ENCODE assay signal across 16 cellular contexts in the genomic region with DNA sequence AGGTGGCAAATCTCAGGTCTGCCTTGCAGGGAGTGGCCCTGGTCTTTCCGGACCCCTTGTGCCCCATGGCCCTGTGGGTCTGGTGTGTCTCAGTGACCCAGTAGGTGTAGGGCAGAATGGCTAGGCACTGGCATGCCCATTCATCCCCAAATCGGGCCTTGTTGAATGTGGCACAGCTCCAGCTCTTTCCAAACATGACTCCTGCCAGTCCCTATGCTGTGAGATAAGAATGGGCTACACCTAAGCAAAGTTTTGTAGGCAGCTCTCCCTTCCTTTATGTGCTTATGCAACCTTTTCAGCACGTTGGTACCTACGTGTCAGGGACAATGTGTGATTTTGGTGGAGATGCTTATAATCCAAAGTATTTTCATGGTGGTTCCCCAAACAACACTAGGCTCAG. TPM values are rescaled to one million over a fixed set of nuclear protein-coding genes. Genes with fewer than 3 reads are reported as not detected.
DNase-seq lines count a peak whose midpoint lies in the region; ATAC-seq and TF ChIP-seq lines count a peak whose summit lies in the region.
"Had no signal": no experiment of that assay in that cellular context is flagged by ENCODE, and none has a peak within 500 bp of the region (broad histone marks: within the 10 kb centered on the region; RNA-seq: fewer than 3 reads in every experiment).

No MANE protein-coding gene starts in this region.

- ATAC-seq in mucosa of descending colon (peak; percentile 60), GM21737 (IDR thresholded peaks at IDR 0.05; ENCODE audit: unreplicated experiment) (no peak)
- no peak for ATAC-seq in CD4-positive, alpha-beta T cell (ENCODE audit: poor library complexity)
- no peak for ATAC-seq in stimulated activated naive CD8-positive, alpha-beta T cell treated with anti-CD3 and anti-CD28 coated beads, Interleukin-15, amount 100 ng/mL, for 72 hours
- ATAC-seq: stimulated activated naive CD8-positive, alpha-beta T cell treated with anti-CD3 and anti-CD28 coated beads, Interleukin-15, Interleukin-2, amounts not matched to agents 100 U/mL and 50 U/mL, for 24 hours had no signal

- CTCF ChIA-PET in RWPE1 (lab: Yijun Ruan, JAX) = interaction anchor here (0.6 kb wide), 1 partner anchor 39 kb away, joined by 6 read pairs; no protein-coding TSS in a partner anchor
- CTCF ChIA-PET in CD4-positive, alpha-beta T cell (lab: Charles Lee) = no interaction called here

- 41 to 42% methylated on average over 2 to 4 of the region's 4 CpGs for WGBS in transverse colon (ENCODE audit: low coverage in 1 of 2), 2 donors

- H3K4me1 Mint-ChIP-seq in CD4-positive, alpha-beta T cell (ENCODE audit: low read depth) = peaks cover 69% of the 10 kb centered on the region
- peaks cover 37% of the 10 kb centered on the region for H3K4me1 Mint-ChIP-seq in stimulated activated naive CD8-positive, alpha-beta T cell treated with anti-CD3 and anti-CD28 coated beads, Interleukin-15, amount 100 ng/mL, for 72 hours

- in situ Hi-C loops in transverse colon (cut with MboI; ENCODE audit: low pct_ligation_motif_present in 1 of 4, low pct_unique_long_range_greater_than_20kb in 1 of 4, low sequenced_read_pairs in 3 of 4) = no loop called here

- H3K4me1 ChIP-seq in mucosa of descending colon (ENCODE audit: low read depth) (peaks cover 44% of the 10 kb centered on the region), transverse colon (peaks cover 75 to 97% (median 79%) of the 10 kb centered on the region in 4 donors)

- POLR2A ChIA-PET in RWPE1 (lab: Yijun Ruan, JAX; ENCODE audit: low non-redundant PET) = no interaction called here
- POLR2A ChIA-PET in CD4-positive, alpha-beta T cell (lab: Charles Lee) = interaction anchor here (1.4 kb wide), 1 partner anchor 36 kb away, joined by 3 read pairs; no protein-coding TSS in a partner anchor

- H3K27ac ChIP-seq in RWPE1 (peak overlapping the region; percentile 83), transverse colon (peak overlapping the region; percentile 86 to 91 (median 89))
- no peak overlapping the region for H3K27ac ChIP-seq in CD4-positive, alpha-beta T cell (ENCODE audit: low read depth, low read length)

- H3K27me3 Mint-ChIP-seq in CD4-positive, alpha-beta T cell = no peaks in the 10 kb centered on the region
- no peaks in the 10 kb centered on the region for H3K27me3 Mint-ChIP-seq in stimulated activated naive CD8-positive, alpha-beta T cell treated with anti-CD3 and anti-CD28 coated beads, Interleukin-15, amount 100 ng/mL, for 72 hours
- H3K27me3 Mint-ChIP-seq: CD8-positive, alpha-beta memory T cell had no signal

- H3K4me3 Mint-ChIP-seq in CD4-positive, alpha-beta T cell = no peak overlapping the region
- H3K4me3 Mint-ChIP-seq in stimulated activated naive CD8-positive, alpha-beta T cell treated with anti-CD3 and anti-CD28 coated beads, Interleukin-15, amount 100 ng/mL, for 72 hours = no peak overlapping the region
- H3K4me3 Mint-ChIP-seq: CD8-positive, alpha-beta memory T cell had no signal

- TF ChIP-seq EP300 in transverse colon (IDR thresholded peaks at IDR 0.05; ENCODE audit: low read depth) = no peak

- H3K36me3 ChIP-seq in mucosa of descending colon (ENCODE audit: low read depth) (no peaks in the 10 kb centered on the region), transverse colon (no peaks in the 10 kb centered on the region)

- intact Hi-C loops in mucosa of descending colon (cut with DNase I, micrococcal nuclease) (no loop called here), transverse colon (cut with DNase I; ENCODE audit: low total_unique reads) (loop anchor here (10.0 kb wide), 1 partner anchor 60 kb away; no protein-coding TSS in a partner anchor)
- intact Hi-C loops in CD4-positive, alpha-beta T cell (cut with DNase I, micrococcal nuclease) = loop anchor here in 1 of 2 experiments (5.0 kb wide), 1 partner anchor 37 kb away; no protein-coding TSS in a partner anchor

- H3K4me3 ChIP-seq in mucosa of descending colon (no peak overlapping the region), transverse colon (no peak overlapping the region)

- H3K9me3 Mint-ChIP-seq in CD4-positive, alpha-beta T cell = no peaks in the 10 kb centered on the region
- no peaks in the 10 kb centered on the region for H3K9me3 Mint-ChIP-seq in stimulated activated naive CD8-positive, alpha-beta T cell treated with anti-CD3 and anti-CD28 coated beads, Interleukin-15, amount 100 ng/mL, for 72 hours
- H3K9me3 Mint-ChIP-seq: CD8-positive, alpha-beta memory T cell had no signal

- TF ChIP-seq POLR2A in erythroblast (IDR thresholded peaks at IDR 0.05; ENCODE audit: low read length) (no peak), transverse colon (IDR thresholded peaks at IDR 0.05) (no peak)

- H3K36me3 Mint-ChIP-seq in CD4-positive, alpha-beta T cell (ENCODE audit: low read depth) = no peaks in the 10 kb centered on the region

- H3K9me3 ChIP-seq in mucosa of descending colon (no peaks in the 10 kb centered on the region), transverse colon (no peaks in the 10 kb centered on the region)
- H3K9me3 ChIP-seq in CD4-positive, alpha-beta T cell (ENCODE audit: control insufficient read depth, low read length) = no peaks in the 10 kb centered on the region

- TF ChIP-seq CTCF in RWPE1 (conservative IDR thresholded peaks at IDR 0.05; ENCODE audit: low read depth) = no peak
- TF ChIP-seq CTCF in mucosa of descending colon (IDR thresholded peaks at IDR 0.05) = no peak
- no peak for TF ChIP-seq CTCF in transverse colon (IDR thresholded peaks at IDR 0.05)
- TF ChIP-seq CTCF in CD4-positive, alpha-beta T cell (IDR thresholded peaks at IDR 0.05) = no peak

- H3K27me3 ChIP-seq in transverse colon = no peaks in the 10 kb centered on the region
- H3K27me3 ChIP-seq in CD4-positive, alpha-beta T cell (ENCODE audit: control insufficient read depth, insufficient read depth, low read length) = no peaks in the 10 kb centered on the region

- DNase-seq in RWPE1 (ENCODE audit: low spot score) (no peak), erythroblast (lab: John Stamatoyannopoulos, UW) (peak; percentile 30 to 49), mucosa of descending colon (no peak), transverse colon (no peak), RPMI8226 (no peak)
- no peak for DNase-seq in CD4-positive, alpha-beta T cell
- no peak for DNase-seq in stimulated activated naive CD8-positive, alpha-beta T cell treated with anti-CD3 and anti-CD28 coated beads, Interleukin-15, amount 100 ng/mL, for 72 hours
- DNase-seq: activated CD4-positive, CD25-positive, alpha-beta regulatory T cell treated with anti-CD3 and anti-CD28 coated beads, Interleukin-2, amount 50 U/mL, for 72 hours; amniotic stem cell; CD8-positive, alpha-beta memory T cell; kidney glomerular epithelial cell; NCI-H2107; nucleus accumbens; stimulated activated CD4-positive, alpha-beta T cell treated with anti-CD3 and anti-CD28 coated beads, Interleukin-4, amount 100 ng/mL, for 1 hour; stimulated activated naive CD8-positive, alpha-beta T cell treated with anti-CD3 and anti-CD28 coated beads, Interleukin-15, Interleukin-2, amounts not matched to agents 100 U/mL and 50 U/mL, for 24 hours had no signal

- H3K27ac Mint-ChIP-seq in CD4-positive, alpha-beta T cell = no peak overlapping the region
- no peak overlapping the region for H3K27ac Mint-ChIP-seq in stimulated activated naive CD8-positive, alpha-beta T cell treated with anti-CD3 and anti-CD28 coated beads, Interleukin-15, amount 100 ng/mL, for 72 hours

RNA-seq across cellular contexts. Expression of gene FOXO3, which starts 33.9 kb away (rescaled TPM):
- 10 to 100 TPM; 52.4 to 60.4 (median 60.1) TPM for total RNA-seq in mucosa of descending colon
- 10 to 100 TPM; 29.9 to 66.1 (median 59.1) TPM for total RNA-seq in transverse colon
- total RNA-seq in CD4-positive, alpha-beta T cell = 10 to 100 TPM; 24.3 to 25.3 TPM

Comparison
In these comparisons a context has a peak if more than half of its experiments do, and no peak if none do; other contexts are left out.
1. DNase-seq: peak in erythroblast (2 of 2); none in RWPE1 (single experiment), mucosa of descending colon (0 of 3), transverse colon (single experiment), CD4-positive, alpha-beta T cell (0 of 10), RPMI8226 (single experiment) and stimulated activated naive CD8-positive, alpha-beta T cell treated with anti-CD3 and anti-CD28 coated beads, Interleukin-15, amount 100 ng/mL, for 72 hours (0 of 2).